8 cellular contexts compared by ENCODE assay signal in genomic region chr2:150477347-150477746, GRCh38. TPM values are rescaled to one million over a fixed set of nuclear protein-coding genes. Genes with fewer than 3 reads are reported as not detected.
DNase-seq lines count a peak whose midpoint lies in the region; ATAC-seq and TF ChIP-seq lines count a peak whose summit lies in the region.

No MANE protein-coding gene starts in this region.

- peaks cover 0 to 12% of the 10 kb centered on the region in 2 donors for H3K36me3 ChIP-seq in adrenal gland (replicated peaks in 1 of 2)
- no peaks in the 10 kb centered on the region for H3K36me3 ChIP-seq in gastrocnemius medialis

- TF ChIP-seq POLR2A in adrenal gland (IDR thresholded peaks at IDR 0.05): no peak
- TF ChIP-seq POLR2A in gastrocnemius medialis (IDR thresholded peaks at IDR 0.05): no peak

- in situ Hi-C loops in gastrocnemius medialis (cut with MboI; ENCODE audit: low sequenced_read_pairs in 4 of 4): loop anchor here in 1 of 4 donors (25.0 kb wide), 1 partner anchor 665 kb away; no protein-coding TSS in a partner anchor

- peak overlapping the region in 3 of 5 donors; percentile 40 to 68 (median 63) for H3K27ac ChIP-seq in adrenal gland
- H3K27ac ChIP-seq in right cardiac atrium (ENCODE audit: low read length): peak overlapping the region; percentile 44
- H3K27ac ChIP-seq in gastrocnemius medialis: peak overlapping the region; percentile 53 to 65 (median 58)

- ATAC-seq in right cardiac atrium: no peak
- ATAC-seq in gastrocnemius medialis: no peak
- no peak for ATAC-seq in GM19455 (IDR thresholded peaks at IDR 0.05; ENCODE audit: unreplicated experiment)
- ATAC-seq in HG03280 (IDR thresholded peaks at IDR 0.05; ENCODE audit: unreplicated experiment): no peak
- ATAC-seq in HG02678 (IDR thresholded peaks at IDR 0.05; ENCODE audit: unreplicated experiment): no peak

- no peaks in the 10 kb centered on the region for H3K27me3 ChIP-seq in adrenal gland
- H3K27me3 ChIP-seq in right cardiac atrium (ENCODE audit: control insufficient read depth, insufficient read depth): no peaks in the 10 kb centered on the region
- H3K27me3 ChIP-seq in gastrocnemius medialis: no peaks in the 10 kb centered on the region

- intact Hi-C loops in adrenal gland (cut with DNase I): loop anchor here in 1 of 2 donors (10.0 kb wide), 2 partner anchors 443 to 673 kb away; no protein-coding TSS in a partner anchor
- intact Hi-C loops in right cardiac atrium (cut with DNase I): no loop called here
- intact Hi-C loops in gastrocnemius medialis (cut with DNase I; ENCODE audit: low total_unique reads): no loop called here

- peak; percentile 42 for DNase-seq in GM04504 (ENCODE audit: low read depth)
- DNase-seq in adrenal gland: peak in 1 of 7 donors; percentile 46
- DNase-seq in right cardiac atrium: no peak
- no peak for DNase-seq in gastrocnemius medialis
- DNase-seq in NCI-H69 (lab: John Stamatoyannopoulos, UW): no peak

- no peak for TF ChIP-seq CTCF in adrenal gland (IDR thresholded peaks at IDR 0.05)
- TF ChIP-seq CTCF in gastrocnemius medialis (IDR thresholded peaks at IDR 0.05 in 4 of 5, conservative IDR thresholded peaks at IDR 0.05 in 1 of 5): no peak

- no peaks in the 10 kb centered on the region for H3K9me3 ChIP-seq in adrenal gland (replicated peaks in 1 of 3)
- no peaks in the 10 kb centered on the region for H3K9me3 ChIP-seq in right cardiac atrium (ENCODE audit: control insufficient read depth, low read length)
- no peaks in the 10 kb centered on the region for H3K9me3 ChIP-seq in gastrocnemius medialis

- peak overlapping the region in 1 of 4 donors; percentile 14 for H3K4me3 ChIP-seq in adrenal gland
- H3K4me3 ChIP-seq in right cardiac atrium (ENCODE audit: low read length): no peak overlapping the region
- no peak overlapping the region for H3K4me3 ChIP-seq in gastrocnemius medialis

- WGBS in adrenal gland, 4 donors: 57 to 69% (median 64%) methylated on average over 3 of the region's 3 CpGs
- WGBS in right cardiac atrium: 60% methylated on average over 3 of the region's 3 CpGs

- H3K4me1 ChIP-seq in adrenal gland (replicated peaks in 1 of 2) (peaks cover 20 to 85% of the 10 kb centered on the region in 2 donors), right cardiac atrium (ENCODE audit: control insufficient read depth, insufficient read depth, low read length) (peaks cover 4% of the 10 kb centered on the region), gastrocnemius medialis (peaks cover 64 to 67% of the 10 kb centered on the region in 2 donors)

RNA-seq across cellular contexts. Expression of gene RND3, which starts 10.1 kb away (rescaled TPM):
- total RNA-seq in adrenal gland (100 to 1,000 TPM in 1 of 8 donors, 10 to 100 TPM in 7; 25.3 to 118 (median 56.2) TPM), right cardiac atrium (10 to 100 TPM in 3 of 4 donors, 1 to 10 TPM in 1; 9.1 to 32.7 (median 16.1) TPM), gastrocnemius medialis (10 to 100 TPM in 3 of 4 donors, 1 to 10 TPM in 1; 2.1 to 14.9 (median 12.3) TPM)
- polyA plus RNA-seq in adrenal gland (10 to 100 TPM; 29.0 to 40.2 (median 37.7) TPM), right cardiac atrium (16.4 TPM)
